Comparison of ENCODE assay signal across 22 cellular contexts in genomic region chr16:86392751-86393150, GRCh38.
"Had no signal": no experiment of that assay in that cellular context is flagged by ENCODE, and none has a peak within 500 bp of the region (broad histone marks: within the 10 kb centered on the region; RNA-seq: fewer than 3 reads in every experiment).

No MANE protein-coding gene starts in this region.

- H3K27ac ChIP-seq: colonic mucosa, ovary, psoas muscle, skin epidermis, stomach, testis, WERI-Rb-1 had no signal

- ATAC-seq: activated CD4-positive, alpha-beta T cell treated with anti-CD3 and anti-CD28 coated beads for 36 hours; left cardiac atrium; natural killer cell; psoas muscle; right cardiac atrium had no signal

- H3K4me1 Mint-ChIP-seq: activated CD4-positive, alpha-beta T cell treated with anti-CD3 and anti-CD28 coated beads for 36 hours; activated naive CD8-positive, alpha-beta T cell treated with anti-CD3 and anti-CD28 coated beads for 36 hours; central memory CD8-positive, alpha-beta T cell; natural killer cell had no signal

- FAIRE-seq: endometrium had no signal

- H3K4me3 Mint-ChIP-seq: activated CD4-positive, alpha-beta T cell treated with anti-CD3 and anti-CD28 coated beads for 36 hours; activated naive CD8-positive, alpha-beta T cell treated with anti-CD3 and anti-CD28 coated beads for 36 hours; activated T-helper 1 cell treated with anti-CD3 and anti-CD28 coated beads, Interleukin-12 subunit alpha, Interleukin-12 subunit beta, Interleukin-2, Interleukin-4 antibody, amounts not matched to agents 30 ng/mL and 10 ng/mL and 1 ng/mL, durations not matched to agents 14 hours and 24 hours and 36 hours; brain; central memory CD8-positive, alpha-beta T cell; natural killer cell; type B pancreatic cell had no signal

- H3K4me3 ChIP-seq: colonic mucosa, ovary, psoas muscle, skin epidermis, stomach, testis had no signal

- H3K27me3 Mint-ChIP-seq: brain had no signal

- DNase-seq: activated CD4-positive, alpha-beta T cell treated with anti-CD3 and anti-CD28 coated beads for 36 hours; activated CD4-positive, alpha-beta T cell treated with anti-CD3 and anti-CD28 coated beads, Interleukin-2, amount 50 U/mL, for 48 hours; activated naive CD8-positive, alpha-beta T cell treated with anti-CD3 and anti-CD28 coated beads for 36 hours; activated T-cell treated with anti-CD3 and anti-CD28 coated beads for 4 hours; colonic mucosa; left cardiac atrium; natural killer cell; ovary; psoas muscle; right cardiac atrium; stimulated activated CD4-positive, alpha-beta T cell treated with anti-CD3 and anti-CD28 coated beads, Interleukin-15, amount 100 ng/mL, for 24 hours; stimulated activated CD4-positive, alpha-beta T cell treated with anti-CD3 and anti-CD28 coated beads, Interleukin-2, amount 100 ng/mL, for 48 hours; stomach; T-helper 2 cell; testis; WERI-Rb-1 had no signal

- H3K36me3 Mint-ChIP-seq: activated naive CD8-positive, alpha-beta T cell treated with anti-CD3 and anti-CD28 coated beads for 36 hours; brain; natural killer cell; type B pancreatic cell had no signal

- H3K36me3 ChIP-seq: colonic mucosa, ovary, stomach, WERI-Rb-1 had no signal

- H3K27me3 ChIP-seq: colonic mucosa, ovary, testis had no signal

- H3K27ac Mint-ChIP-seq: activated CD4-positive, alpha-beta T cell treated with anti-CD3 and anti-CD28 coated beads for 36 hours; activated naive CD8-positive, alpha-beta T cell treated with anti-CD3 and anti-CD28 coated beads for 36 hours; activated T-helper 1 cell treated with anti-CD3 and anti-CD28 coated beads, Interleukin-12 subunit alpha, Interleukin-12 subunit beta, Interleukin-2, Interleukin-4 antibody, amounts not matched to agents 30 ng/mL and 10 ng/mL and 1 ng/mL, durations not matched to agents 14 hours and 24 hours and 36 hours; brain; natural killer cell; type B pancreatic cell had no signal

- H3K9me3 Mint-ChIP-seq: activated T-helper 1 cell treated with anti-CD3 and anti-CD28 coated beads, Interleukin-12 subunit alpha, Interleukin-12 subunit beta, Interleukin-2, Interleukin-4 antibody, amounts not matched to agents 30 ng/mL and 10 ng/mL and 1 ng/mL, durations not matched to agents 14 hours and 24 hours and 36 hours; central memory CD8-positive, alpha-beta T cell; natural killer cell; type B pancreatic cell had no signal

- H3K4me1 ChIP-seq: colonic mucosa, psoas muscle, testis had no signal

- H3K9me3 ChIP-seq: colonic mucosa, ovary, psoas muscle, stomach, testis had no signal
